Comparison of ENCODE assay signal across 19 cellular contexts in the genomic region with DNA sequence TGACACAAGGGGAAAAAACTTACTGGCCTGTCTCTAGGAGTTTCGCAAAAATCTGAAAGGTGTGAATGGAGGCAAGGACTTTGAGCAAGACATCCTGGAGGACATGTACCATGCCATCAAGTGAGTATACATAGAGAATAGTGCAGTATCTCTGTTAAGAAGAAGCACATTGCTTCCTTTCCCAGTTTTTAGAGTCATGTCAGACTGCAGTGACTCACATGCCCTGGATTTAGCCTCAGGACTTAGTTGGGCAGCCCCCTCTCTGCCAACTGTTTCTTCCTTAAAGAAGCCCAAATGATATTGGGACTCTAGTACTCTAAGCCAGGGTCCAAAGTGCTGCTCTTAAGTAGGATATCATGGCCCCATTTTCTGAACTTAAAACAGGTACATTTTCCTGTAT.
"Had no signal": no experiment of that assay in that cellular context is flagged by ENCODE, and none has a peak within 500 bp of the region (broad histone marks: within the 10 kb centered on the region; RNA-seq: fewer than 3 reads in every experiment).

No MANE protein-coding gene starts in this region.

- H3K79me2 ChIP-seq: hepatocyte had no signal

- H3K9me3 ChIP-seq: prostate gland, thyroid gland had no signal

- H3K4me3 ChIP-seq: hepatocyte, left ventricle myocardium inferior, prostate gland, thyroid gland had no signal

- H3K27ac ChIP-seq: hepatocyte, left ventricle myocardium inferior, prostate gland, thyroid gland had no signal

- H3K27me3 ChIP-seq: hepatocyte, thyroid gland had no signal

- DNase-seq: activated B cell treated with CpG ODN at 0.5 μM for 24 hours; activated CD4-positive, alpha-beta memory T cell treated with anti-CD3 and anti-CD28 coated beads for 36 hours; activated CD4-positive, alpha-beta T cell treated with anti-CD3 and anti-CD28 coated beads for 36 hours; activated effector memory CD4-positive, alpha-beta T cell treated with Interleukin-2 at 50 U/mL for 16 hours; activated naive CD4-positive, alpha-beta T cell treated with anti-CD3 and anti-CD28 coated beads for 36 hours; activated naive CD8-positive, alpha-beta T cell treated with anti-CD3 and anti-CD28 coated beads, Interleukin-2, amount 10 ng/mL, durations not matched to agents 7 days and 5 days; activated T-cell treated with anti-CD3 and anti-CD28 coated beads, Interleukin-2, amount 50 U/mL, for 48 hours; amygdala; erythroblast; foreskin melanocyte; immature natural killer cell; left ventricle myocardium inferior; right cardiac atrium; stimulated activated CD4-positive, alpha-beta T cell treated with anti-CD3 and anti-CD28 coated beads, Interleukin-12 subunit alpha, Interleukin-12 subunit beta, amount 100 ng/mL, for 4 hours; substantia nigra; thyroid gland had no signal

- H3K4me2 ChIP-seq: hepatocyte had no signal

- ATAC-seq: activated CD4-positive, alpha-beta T cell treated with anti-CD3 and anti-CD28 coated beads for 36 hours; natural killer cell treated with Interleukin-12 subunit alpha and Interleukin-12 subunit beta and Interleukin-15 and Interleukin-18, amount 100 ng/mL, for 72 hours; right cardiac atrium had no signal

- H2AFZ ChIP-seq: hepatocyte had no signal

- H3K4me1 ChIP-seq: left ventricle myocardium inferior, prostate gland, thyroid gland had no signal
